ENCODE assay signal across 8 cellular contexts in the genomic region with DNA sequence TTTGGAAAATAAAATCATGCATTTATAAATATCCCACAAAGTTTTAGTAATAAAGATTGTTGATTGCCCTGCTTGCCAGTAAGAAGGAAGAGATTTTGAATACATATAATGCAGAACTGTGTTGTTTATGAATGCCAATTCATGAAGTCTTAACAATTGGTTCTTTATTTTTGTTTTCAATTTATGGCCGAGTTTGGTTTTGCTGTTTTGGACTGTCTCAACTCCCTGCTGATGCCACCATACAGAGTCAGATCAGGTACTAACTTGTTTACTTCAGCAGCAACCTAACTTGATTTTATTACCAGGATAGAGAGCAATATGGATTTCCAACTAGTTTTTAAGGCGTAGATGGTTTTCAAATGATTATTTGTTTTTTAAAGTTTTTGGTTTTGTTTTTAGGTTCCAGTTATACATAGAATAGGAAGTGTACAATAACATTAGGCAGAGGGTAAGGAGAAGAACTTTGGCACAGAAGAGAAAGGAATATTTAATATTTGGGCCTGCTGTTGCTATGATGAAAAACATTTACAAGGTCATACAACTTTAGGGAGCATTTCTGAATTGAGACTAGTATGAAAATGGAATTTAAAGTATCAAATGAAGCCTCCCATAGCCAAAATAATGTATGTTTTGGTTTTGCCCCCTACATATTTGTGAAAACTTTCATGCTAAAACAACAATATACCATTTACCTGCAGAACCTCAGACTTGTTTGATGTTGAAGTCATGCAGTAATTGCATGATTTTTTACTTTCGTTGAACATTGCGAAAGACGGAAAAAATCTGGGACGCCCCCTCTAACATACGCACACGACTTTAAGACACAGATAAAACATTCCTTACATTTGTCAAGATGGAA. TPM values are rescaled to one million over a fixed set of nuclear protein-coding genes. Genes with fewer than 3 reads are reported as not detected.
DNase-seq lines count a peak whose midpoint lies in the region; ATAC-seq and TF ChIP-seq lines count a peak whose summit lies in the region.

No MANE protein-coding gene starts in this region.

- WGBS in suprapubic skin = 14% methylated on average over 8 of the region's 8 CpGs

- no peak for TF ChIP-seq POLR2A in suprapubic skin (IDR thresholded peaks at IDR 0.05)

- DNase-seq in AG08395 (ENCODE audit: low spot score) (peak; percentile 22), HPDE6-E6E7 (ENCODE audit: extremely low spot score) (peak; percentile 3), astrocyte of the cerebellum (ENCODE audit: low read depth) (no peak), kidney epithelial cell (ENCODE audit: low read depth) (no peak), suprapubic skin (ENCODE audit: low spot score in 2 of 2) (no peak), sciatic nerve (ENCODE audit: low spot score) (no peak), middle frontal gyrus (ENCODE audit: extremely low spot score, low spot score) (no peak)

- no peak for TF ChIP-seq EP300 in suprapubic skin (IDR thresholded peaks at IDR 0.05)

- in situ Hi-C loops in astrocyte of the cerebellum (cut with HindIII; ENCODE audit: low sequenced_read_pairs) = no loop called here

- H3K36me3 ChIP-seq in kidney epithelial cell (ENCODE audit: control insufficient read depth, insufficient read depth, low read length) = no peaks in the 10 kb centered on the region
- no peaks in the 10 kb centered on the region for H3K36me3 ChIP-seq in suprapubic skin

- intact Hi-C loops in sciatic nerve (cut with DNase I) = no loop called here

- TF ChIP-seq CTCF in astrocyte of the cerebellum (IDR thresholded peaks at IDR 0.05; ENCODE audit: low read depth, low read length, missing control alignments) (no peak), kidney epithelial cell (IDR thresholded peaks at IDR 0.05; ENCODE audit: insufficient read depth, low read length, poor library complexity, severe bottlenecking) (no peak), suprapubic skin (IDR thresholded peaks at IDR 0.05) (no peak)

- peak overlapping the region; percentile 97 for H3K27ac ChIP-seq in suprapubic skin

- H3K4me1 ChIP-seq in suprapubic skin = peaks cover 20% of the 10 kb centered on the region

- no peaks in the 10 kb centered on the region for H3K9me3 ChIP-seq in suprapubic skin

- ATAC-seq in sciatic nerve = no peak
- ATAC-seq in GM21717 (IDR thresholded peaks at IDR 0.05; ENCODE audit: unreplicated experiment) = no peak

- H3K4me3 ChIP-seq in astrocyte of the cerebellum (ENCODE audit: low read depth, low read length) (peak overlapping the region; percentile 96), kidney epithelial cell (ENCODE audit: low read depth, low read length) (peak overlapping the region; percentile 66), suprapubic skin (peak overlapping the region; percentile 81)

- H3K27me3 ChIP-seq in kidney epithelial cell (ENCODE audit: control insufficient read depth, insufficient read depth, low read length) = no peaks in the 10 kb centered on the region
- H3K27me3 ChIP-seq in suprapubic skin = no peaks in the 10 kb centered on the region

RNA-seq across cellular contexts. Expression of a gene that starts 0.9 kb away (rescaled TPM):
- total RNA-seq in kidney epithelial cell (50.5 TPM in 2 replicates), suprapubic skin (10 to 100 TPM; 31.3 to 46.2 (median 44.2) TPM), sciatic nerve (75.6 TPM)

Comparison
In these comparisons a context has a peak if more than half of its experiments do, and no peak if none do; other contexts are left out.
1. DNase-seq: peak in AG08395 (single experiment) and HPDE6-E6E7 (single experiment); none in astrocyte of the cerebellum (single experiment), kidney epithelial cell (single experiment), suprapubic skin (0 of 2), sciatic nerve (single experiment) and middle frontal gyrus (single experiment).
2. Peak in every context shown above with its lines, with median percentiles within 50 percentile points of each other: H3K4me3 ChIP-seq.